8 cellular contexts compared by ENCODE assay signal in the genomic region with DNA sequence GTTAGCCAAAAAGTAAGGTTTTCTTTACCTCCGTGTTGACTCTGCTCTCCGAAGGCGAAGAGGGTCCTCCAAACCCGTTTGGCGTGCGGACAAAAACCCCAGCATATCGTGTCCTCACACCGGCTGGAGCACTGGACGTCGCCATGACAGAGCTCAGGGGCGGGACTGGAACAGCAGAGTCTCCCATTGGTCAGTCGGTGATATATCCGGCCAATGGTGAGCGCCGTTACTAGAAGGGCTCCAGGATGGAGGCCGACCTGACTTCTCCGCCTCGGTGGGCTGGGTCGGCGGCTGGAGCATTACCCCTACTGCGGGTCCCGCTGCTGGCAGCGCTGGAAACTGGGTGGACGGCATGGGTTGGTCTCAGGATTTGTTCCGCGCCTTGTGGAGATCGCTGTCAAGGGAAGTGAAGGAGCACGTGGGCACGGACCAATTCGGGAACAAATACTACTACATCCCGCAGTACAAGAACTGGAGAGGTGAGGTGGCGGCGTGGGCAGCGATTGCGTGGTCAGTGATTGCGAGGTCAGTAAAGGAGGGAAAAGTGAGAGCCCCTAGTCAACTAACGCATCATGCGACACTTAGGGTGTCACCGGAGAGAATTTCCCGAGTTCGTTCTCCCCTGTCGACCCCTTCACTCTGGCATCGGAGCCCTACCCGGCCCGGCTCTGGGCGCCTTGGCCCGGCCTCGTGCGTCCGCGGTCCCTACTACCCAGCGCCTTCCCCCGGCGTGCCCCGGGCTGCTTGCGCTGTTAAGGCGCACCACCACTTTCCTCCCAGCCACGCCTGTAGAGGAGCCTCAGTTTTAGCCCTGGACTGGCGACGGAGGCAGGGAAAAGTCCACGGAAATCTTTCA. TPM values are rescaled to one million over a fixed set of nuclear protein-coding genes. Genes with fewer than 3 reads are reported as not detected.
DNase-seq lines count a peak whose midpoint lies in the region; ATAC-seq, FAIRE-seq and TF ChIP-seq lines count a peak whose summit lies in the region.

A gene with protein sequence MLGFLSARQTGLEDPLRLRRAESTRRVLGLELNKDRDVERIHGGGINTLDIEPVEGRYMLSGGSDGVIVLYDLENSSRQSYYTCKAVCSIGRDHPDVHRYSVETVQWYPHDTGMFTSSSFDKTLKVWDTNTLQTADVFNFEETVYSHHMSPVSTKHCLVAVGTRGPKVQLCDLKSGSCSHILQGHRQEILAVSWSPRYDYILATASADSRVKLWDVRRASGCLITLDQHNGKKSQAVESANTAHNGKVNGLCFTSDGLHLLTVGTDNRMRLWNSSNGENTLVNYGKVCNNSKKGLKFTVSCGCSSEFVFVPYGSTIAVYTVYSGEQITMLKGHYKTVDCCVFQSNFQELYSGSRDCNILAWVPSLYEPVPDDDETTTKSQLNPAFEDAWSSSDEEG (minus strand): TSS at position 167 of the 856 bp plus-strand sequence. CDS start 62 bp downstream, at position 105.
A gene with protein sequence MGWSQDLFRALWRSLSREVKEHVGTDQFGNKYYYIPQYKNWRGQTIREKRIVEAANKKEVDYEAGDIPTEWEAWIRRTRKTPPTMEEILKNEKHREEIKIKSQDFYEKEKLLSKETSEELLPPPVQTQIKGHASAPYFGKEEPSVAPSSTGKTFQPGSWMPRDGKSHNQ (plus strand): TSS at position 302 of the 856 bp plus-strand sequence. CDS start 51 bp downstream, at position 353.

- no peak for TF ChIP-seq CTCF in brain microvascular endothelial cell (IDR thresholded peaks at IDR 0.05; ENCODE audit: low read depth, low read length, missing control alignments)
- no peak for TF ChIP-seq CTCF in gastrocnemius medialis (IDR thresholded peaks at IDR 0.05 in 4 of 5, conservative IDR thresholded peaks at IDR 0.05 in 1 of 5)

- TF ChIP-seq POLR2A in GM18526 (IDR thresholded peaks at IDR 0.05; ENCODE audit: extremely low read depth, insufficient read length) (peak; percentile 65), gastrocnemius medialis (IDR thresholded peaks at IDR 0.05) (peak; percentile 75 to 86)

- peak; percentile 67 for FAIRE-seq in TTC549 (lab: Jason Lieb, UNC)

- H3K9me3 ChIP-seq in gastrocnemius medialis, result no peaks in the 10 kb centered on the region

- peak within 1 kb of the TSS; percentile 90 for H3K4me3 ChIP-seq in brain microvascular endothelial cell (ENCODE audit: low read depth, low read length)
- H3K4me3 ChIP-seq in iPS-11a (ENCODE audit: low read depth, low read length), result peak within 1 kb of the TSS; percentile 92
- H3K4me3 ChIP-seq in gastrocnemius medialis, result peak within 1 kb of the TSS; percentile 76 to 88 (median 85)

- peak; percentile 99 for ATAC-seq in HG03064 (IDR thresholded peaks at IDR 0.05; ENCODE audit: low read depth, unreplicated experiment)
- ATAC-seq in gastrocnemius medialis, result peak; percentile 97 to 98

- in situ Hi-C loops in brain microvascular endothelial cell (cut with HindIII; ENCODE audit: low pct_ligation_motif_present, low sequenced_read_pairs), result no loop called here
- in situ Hi-C loops in gastrocnemius medialis (cut with MboI; ENCODE audit: low sequenced_read_pairs in 4 of 4), result loop anchor here in 1 of 4 donors (25.0 kb wide), 1 partner anchor 392 kb away; a partner anchor contains a TSS

- H3K27me3 ChIP-seq in brain microvascular endothelial cell (replicated peaks) (no peaks in the 10 kb centered on the region), gastrocnemius medialis (no peaks in the 10 kb centered on the region)

- intact Hi-C loops in gastrocnemius medialis (cut with DNase I; ENCODE audit: low total_unique reads), result loop anchor here (2.0 to 10.0 kb wide), 4 partner anchors 14 to 462 kb away; a partner anchor contains a TSS

- H3K36me3 ChIP-seq in brain microvascular endothelial cell (replicated peaks), result no peaks in the 10 kb centered on the region
- H3K36me3 ChIP-seq in gastrocnemius medialis, result no peaks in the 10 kb centered on the region

- peak within 1 kb of the TSS; percentile 66 for H3K27ac ChIP-seq in brain microvascular endothelial cell
- H3K27ac ChIP-seq in gastrocnemius medialis, result peak within 1 kb of the TSS; percentile 85 to 95 (median 90)

- peaks cover 19 to 23% of the 10 kb centered on the region in 2 donors for H3K4me1 ChIP-seq in gastrocnemius medialis

- DNase-seq in A172 (ENCODE audit: low spot score) (peak; percentile 93), NCI-H2107 (lab: John Stamatoyannopoulos, UW) (peak; percentile 44), brain microvascular endothelial cell (peak; percentile 92), gastrocnemius medialis (peak; percentile 91 to 92)

RNA-seq across cellular contexts. Expression of the first gene that starts in this region (rescaled TPM):
- 13.1 and 29.2 TPM in 2 replicates for total RNA-seq in A172 (2014; rRNA removed; shearing (Covaris generic))
- total RNA-seq in gastrocnemius medialis, result 1 to 10 TPM; 4.8 to 7.3 (median 5.6) TPM

RNA-seq across cellular contexts. Expression of the second gene that starts in this region (rescaled TPM):
- 59.5 and 74.3 TPM in 2 replicates for total RNA-seq in A172 (2014; rRNA removed; shearing (Covaris generic))
- 10 to 100 TPM; 25.8 to 54.3 (median 51.2) TPM for total RNA-seq in gastrocnemius medialis

Comparison
In these comparisons a context has a peak if more than half of its experiments do, and no peak if none do; other contexts are left out.
1. Peak in every context shown above with its lines: DNase-seq, ATAC-seq, H3K4me3 ChIP-seq and H3K27ac ChIP-seq.